Comparison of ENCODE assay signal across 7 cellular contexts in the genomic region with DNA sequence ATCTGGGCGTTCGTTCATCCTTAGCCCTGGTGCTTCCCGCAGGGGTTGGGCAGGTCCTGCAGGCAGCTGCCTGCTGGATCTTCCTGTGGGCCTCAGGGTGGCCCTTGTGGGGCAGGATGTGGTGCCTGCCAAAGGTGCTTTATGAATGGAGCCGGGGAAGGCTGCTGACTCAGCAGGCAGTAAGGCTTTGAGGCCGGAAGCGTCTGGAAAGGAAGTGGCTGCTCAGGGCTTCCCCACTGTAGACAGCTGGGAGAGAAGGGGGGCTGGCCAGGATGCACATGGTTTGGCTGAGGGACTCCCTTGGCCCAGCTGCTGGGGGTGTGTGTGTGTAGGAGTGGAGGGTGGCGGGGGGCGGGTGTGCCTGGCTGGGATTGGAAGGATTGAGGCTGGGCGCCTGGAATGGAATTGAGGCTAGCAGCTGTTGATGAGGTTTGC. TPM values are rescaled to one million over a fixed set of nuclear protein-coding genes. Genes with fewer than 3 reads are reported as not detected.
DNase-seq lines count a peak whose midpoint lies in the region; ATAC-seq and TF ChIP-seq lines count a peak whose summit lies in the region.

No MANE protein-coding gene starts in this region.

- TF ChIP-seq POLR2A in Peyer's patch (IDR thresholded peaks at IDR 0.05) = no peak

- peaks cover 31% of the 10 kb centered on the region for H3K4me1 Mint-ChIP-seq in activated T-cell treated with anti-CD3 and anti-CD28 coated beads, Interleukin-2, amount 50 U/mL, for 72 hours (ENCODE audit: low read depth)
- H3K4me1 Mint-ChIP-seq in nephron progenitor cell = peaks cover 77% of the 10 kb centered on the region

- ATAC-seq in GM18907 (IDR thresholded peaks at IDR 0.05; ENCODE audit: unreplicated experiment) (peak; percentile 81), HG03135 (IDR thresholded peaks at IDR 0.05; ENCODE audit: unreplicated experiment) (peak; percentile 65)
- peak; percentile 93 to 96 for ATAC-seq in activated T-cell treated with anti-CD3 and anti-CD28 coated beads, Interleukin-2, amount 50 U/mL, for 72 hours (replicated peaks in 1 of 2)

- DNase-seq in Peyer's patch (peak; percentile 62 to 88 (median 69)), fibroblast of peridontal ligament (ENCODE audit: extremely low read depth) (peak; percentile 86), nephron progenitor cell (peak; percentile 54)
- peak; percentile 83 to 84 for DNase-seq in activated T-cell treated with anti-CD3 and anti-CD28 coated beads, Interleukin-2, amount 50 U/mL, for 72 hours
- peak; percentile 24 to 64 (median 42) for DNase-seq in stimulated activated naive CD4-positive, alpha-beta T cell (lab: John Stamatoyannopoulos, UW)

- H3K27me3 Mint-ChIP-seq in activated T-cell treated with anti-CD3 and anti-CD28 coated beads, Interleukin-2, amount 50 U/mL, for 72 hours (ENCODE audit: low read depth) = peaks cover 76% of the 10 kb centered on the region
- H3K27me3 Mint-ChIP-seq in nephron progenitor cell (ENCODE audit: low read depth, poor library complexity) = peaks cover 3% of the 10 kb centered on the region

- H3K36me3 ChIP-seq in Peyer's patch = no peaks in the 10 kb centered on the region

- TF ChIP-seq CTCF in Peyer's patch (IDR thresholded peaks at IDR 0.05) = no peak
- TF ChIP-seq CTCF in nephron progenitor cell (IDR thresholded peaks at IDR 0.05) = no peak

- no peaks in the 10 kb centered on the region for H3K27me3 ChIP-seq in Peyer's patch

- H3K4me1 ChIP-seq in Peyer's patch = peaks cover 0 to 29% (median 7%) of the 10 kb centered on the region in 4 donors

- no peaks in the 10 kb centered on the region for H3K9me3 Mint-ChIP-seq in activated T-cell treated with anti-CD3 and anti-CD28 coated beads, Interleukin-2, amount 50 U/mL, for 72 hours
- H3K9me3 Mint-ChIP-seq in nephron progenitor cell = no peaks in the 10 kb centered on the region

- peak overlapping the region; percentile 59 to 65 for H3K4me3 Mint-ChIP-seq in activated T-cell treated with anti-CD3 and anti-CD28 coated beads, Interleukin-2, amount 50 U/mL, for 72 hours
- no peak overlapping the region for H3K4me3 Mint-ChIP-seq in nephron progenitor cell

- no peak overlapping the region for H3K27ac Mint-ChIP-seq in activated T-cell treated with anti-CD3 and anti-CD28 coated beads, Interleukin-2, amount 50 U/mL, for 72 hours
- peak overlapping the region; percentile 84 for H3K27ac Mint-ChIP-seq in nephron progenitor cell

- H3K9me3 ChIP-seq in Peyer's patch = no peaks in the 10 kb centered on the region

- H3K36me3 Mint-ChIP-seq in activated T-cell treated with anti-CD3 and anti-CD28 coated beads, Interleukin-2, amount 50 U/mL, for 72 hours (ENCODE audit: insufficient read depth in 2 of 2) = no peaks in the 10 kb centered on the region
- H3K36me3 Mint-ChIP-seq in nephron progenitor cell (ENCODE audit: low read depth) = peaks cover 39% of the 10 kb centered on the region

- no peak overlapping the region for H3K4me3 ChIP-seq in Peyer's patch

- peak overlapping the region in 2 of 4 donors; percentile 1 to 14 for H3K27ac ChIP-seq in Peyer's patch

RNA-seq across cellular contexts. Expression of gene CD276, which starts 12.9 kb away (rescaled TPM):
- 10 to 100 TPM; 22.8 to 48.7 (median 30.8) TPM for total RNA-seq in Peyer's patch
- 1 to 10 TPM in 1 of 2 donors, under 1 TPM in 1; 0.67 to 2.8 TPM for total RNA-seq in activated T-cell treated with anti-CD3 and anti-CD28 coated beads, Interleukin-2, amount 50 U/mL, for 72 hours

RNA-seq across cellular contexts. Expression of gene INSYN1, which starts 56.1 kb away (rescaled TPM):
- total RNA-seq in Peyer's patch = 1 to 10 TPM in 2 of 4 donors, under 1 TPM in 1, not detected in 1; 0.13 to 3.3 (median 2.2) TPM
- not detected for total RNA-seq in activated T-cell treated with anti-CD3 and anti-CD28 coated beads, Interleukin-2, amount 50 U/mL, for 72 hours

Comparison
In these comparisons a context has a peak if more than half of its experiments do, and no peak if none do; other contexts are left out.
1. RNA of gene CD276, which starts 12.9 kb away (total RNA-seq): 22.8 to 48.7 TPM in Peyer's patch; 0.67 to 2.8 TPM in activated T-cell treated with anti-CD3 and anti-CD28 coated beads, Interleukin-2, amount 50 U/mL, for 72 hours; every median in the first group is over 4 times any median in the second.
2. Peak in every context shown above with its lines, with median percentiles within 50 percentile points of each other: ATAC-seq and DNase-seq.